ENCODE assay signal across 16 cellular contexts in the genomic region with DNA sequence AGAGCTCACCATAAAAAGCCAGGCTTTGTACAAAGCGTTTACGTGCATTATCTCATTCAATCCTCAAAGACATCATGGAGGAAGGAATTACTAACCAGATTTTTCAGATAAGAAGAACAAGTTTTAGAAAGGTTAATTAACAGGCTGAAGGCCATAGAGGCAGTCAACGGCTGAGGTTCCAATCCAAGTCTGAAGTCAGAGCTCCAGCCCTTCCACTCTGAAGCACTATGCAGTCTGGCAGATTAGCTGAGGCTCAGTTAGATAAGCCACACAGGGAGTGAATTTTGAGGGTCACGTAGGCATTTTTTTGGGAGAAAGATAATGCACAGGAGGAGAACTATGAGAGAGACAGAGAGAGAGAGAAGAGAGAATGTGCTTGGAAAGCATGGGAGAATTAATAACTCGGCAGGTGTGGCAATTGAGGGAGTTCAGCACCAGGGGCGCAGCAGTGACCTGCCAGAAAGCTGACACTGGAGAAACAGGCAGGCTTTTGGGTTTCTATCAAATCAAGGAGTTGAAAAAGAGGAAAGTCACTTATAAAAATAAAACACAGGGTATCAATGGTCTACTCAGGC.
DNase-seq lines count a peak whose midpoint lies in the region; ATAC-seq and TF ChIP-seq lines count a peak whose summit lies in the region.
"Had no signal": no experiment of that assay in that cellular context is flagged by ENCODE, and none has a peak within 500 bp of the region (broad histone marks: within the 10 kb centered on the region; RNA-seq: fewer than 3 reads in every experiment).

No MANE protein-coding gene starts in this region.

- no peaks in the 10 kb centered on the region for H3K79me1 ChIP-seq in trophoblast cell (ENCODE audit: low read length)

- H3K4me1 ChIP-seq in Loucy (ENCODE audit: insufficient read depth, low read length, poor library complexity, severe bottlenecking) = peaks cover 5% of the 10 kb centered on the region
- H3K4me1 ChIP-seq in trophoblast cell (ENCODE audit: control insufficient read depth in 1 of 2, insufficient read depth in 2 of 2, low read length in 2 of 2) = no peaks in the 10 kb centered on the region
- H3K4me1 ChIP-seq: foreskin keratinocyte had no signal

- H2BK12ac ChIP-seq in trophoblast cell (ENCODE audit: low read length) = no peak overlapping the region

- no peak for DNase-seq in epithelial cell of esophagus (ENCODE audit: low read depth)
- DNase-seq in trophoblast cell = peak; percentile 7 to 43
- DNase-seq in GM10266 (ENCODE audit: extremely low spot score) = no peak
- DNase-seq: activated CD4-positive, alpha-beta T cell treated with anti-CD3 and anti-CD28 coated beads, Interleukin-2, amount 50 U/mL, for 4 hours; activated naive CD4-positive, alpha-beta T cell treated with anti-CD3 and anti-CD28 coated beads, Interleukin-2, amount 50 U/mL, for 16 hours; activated T-cell treated with anti-CD3 and anti-CD28 coated beads, Interleukin-2, amount 50 U/mL, for 24 hours; foreskin keratinocyte; lower lobe of right lung; NCI-H774; stimulated activated CD4-positive, alpha-beta T cell treated with anti-CD3 and anti-CD28 coated beads, Interleukin-2, amount 100 ng/mL, for 48 hours had no signal

- H4K12ac ChIP-seq in trophoblast cell (ENCODE audit: low read depth, low read length) = no peak overlapping the region

- no peak overlapping the region for H3K18ac ChIP-seq in trophoblast cell (ENCODE audit: low read length)

- ATAC-seq in HG03159 (IDR thresholded peaks at IDR 0.05; ENCODE audit: unreplicated experiment) (no peak), HG03045 (IDR thresholded peaks at IDR 0.05; ENCODE audit: unreplicated experiment) (no peak)
- ATAC-seq: foreskin keratinocyte had no signal

- no peak overlapping the region for H4K91ac ChIP-seq in trophoblast cell (ENCODE audit: low read depth, low read length)

- no peak overlapping the region for H3K4ac ChIP-seq in trophoblast cell (ENCODE audit: low read depth, low read length)

- H2BK5ac ChIP-seq in trophoblast cell (ENCODE audit: low read depth, low read length, poor library complexity) = no peak overlapping the region

- H3K4me3 ChIP-seq in GM12875 (ENCODE audit: low read depth, low read length) (no peak overlapping the region), Loucy (ENCODE audit: low read length, poor library complexity, severe bottlenecking) (no peak overlapping the region), epithelial cell of esophagus (ENCODE audit: low read length) (no peak overlapping the region), trophoblast cell (ENCODE audit: low read depth, low read length) (no peak overlapping the region)
- H3K4me3 ChIP-seq: coronary artery, lower lobe of right lung, suprapubic skin had no signal

- no peaks in the 10 kb centered on the region for H3K9me3 ChIP-seq in Loucy (ENCODE audit: insufficient read depth, low read depth, low read length)
- H3K9me3 ChIP-seq in trophoblast cell (ENCODE audit: insufficient read depth, low read depth, low read length) = no peaks in the 10 kb centered on the region
- H3K9me3 ChIP-seq: lower lobe of right lung, suprapubic skin had no signal

- H3K79me2 ChIP-seq in Loucy (ENCODE audit: insufficient read depth, low read length) = no peaks in the 10 kb centered on the region
- no peaks in the 10 kb centered on the region for H3K79me2 ChIP-seq in trophoblast cell (ENCODE audit: control insufficient read depth, insufficient read depth, low read length, poor library complexity)

- no peak overlapping the region for H2BK120ac ChIP-seq in trophoblast cell (ENCODE audit: insufficient read depth, low read length, poor library complexity)

- H4K8ac ChIP-seq in trophoblast cell (ENCODE audit: low read depth, low read length) = no peak overlapping the region

- no peak overlapping the region for H3K23ac ChIP-seq in trophoblast cell (ENCODE audit: low read length)

- H3K9me2 ChIP-seq in Loucy (replicated peaks; ENCODE audit: low read depth, low read length) = no peaks in the 10 kb centered on the region

- H2AFZ ChIP-seq in Loucy (ENCODE audit: low read length) (no peak overlapping the region), trophoblast cell (ENCODE audit: insufficient read depth, low read length, poor library complexity) (no peak overlapping the region)

- no peak overlapping the region for H3K4me2 ChIP-seq in Loucy (ENCODE audit: low read depth, low read length, poor library complexity, severe bottlenecking)
- no peak overlapping the region for H3K4me2 ChIP-seq in trophoblast cell (ENCODE audit: low read length)

- no peaks in the 10 kb centered on the region for H3K36me3 ChIP-seq in Loucy (ENCODE audit: insufficient read depth, low read length)
- H3K36me3 ChIP-seq in trophoblast cell (ENCODE audit: control insufficient read depth in 1 of 2, insufficient read depth in 2 of 2, low read length in 2 of 2) = no peaks in the 10 kb centered on the region
- H3K36me3 ChIP-seq: lower lobe of right lung, suprapubic skin had no signal

- H3K27me3 ChIP-seq in Loucy (ENCODE audit: insufficient read depth, low read length, poor library complexity, severe bottlenecking) (no peaks in the 10 kb centered on the region), trophoblast cell (ENCODE audit: insufficient read depth, low read length) (no peaks in the 10 kb centered on the region)
- H3K27me3 ChIP-seq: foreskin keratinocyte, suprapubic skin had no signal

- H3F3A ChIP-seq in Loucy (ENCODE audit: low read depth) = no peaks in the 10 kb centered on the region

- H3K14ac ChIP-seq in trophoblast cell (ENCODE audit: low read length) = no peak overlapping the region

- no CpG with 5 or more reads among the region's 6 CpGs for WGBS in trophoblast cell (ENCODE audit: extremely low coverage, insufficient coverage, insufficient read length)

- H3K9ac ChIP-seq in Loucy (ENCODE audit: low read depth, low read length, poor library complexity, severe bottlenecking) = no peak overlapping the region
- H3K9ac ChIP-seq in trophoblast cell (ENCODE audit: low read length) = no peak overlapping the region

- no peak overlapping the region for H2AK5ac ChIP-seq in trophoblast cell (ENCODE audit: low read length)

- no peak overlapping the region for H3K27ac ChIP-seq in trophoblast cell (ENCODE audit: low read depth, low read length)
- H3K27ac ChIP-seq: coronary artery, foreskin keratinocyte, lower lobe of right lung, suprapubic skin had no signal

- TF ChIP-seq CTCF in GM12875 (IDR thresholded peaks at IDR 0.05; ENCODE audit: borderline replicate concordance, insufficient read depth, low read depth, low read length) = 0 out of 2 replicates have a peak, but pooled peaks have one; percentile 4
- TF ChIP-seq CTCF in Loucy (conservative IDR thresholded peaks at IDR 0.05; ENCODE audit: low read length) = peak; percentile 20; the same call in 1 of the 2 replicates
- peak; percentile 27 for TF ChIP-seq CTCF in epithelial cell of esophagus (IDR thresholded peaks at IDR 0.05; ENCODE audit: insufficient read depth, low read depth, low read length, missing control alignments)
- TF ChIP-seq CTCF in GM10266 (IDR thresholded peaks at IDR 0.05; ENCODE audit: control insufficient read depth, insufficient read depth, low read depth, missing control alignments) = no peak

- H4K20me1 ChIP-seq in Loucy (ENCODE audit: insufficient read depth, low read length, poor library complexity, severe bottlenecking) = no peaks in the 10 kb centered on the region

Comparison
In these comparisons a context has a peak if more than half of its experiments do, and no peak if none do; other contexts are left out.
1. DNase-seq: peak in trophoblast cell (2 of 2); none in epithelial cell of esophagus (single experiment) and GM10266 (single experiment).